ENCODE assay signal across 1 cellular context in the genomic region with DNA sequence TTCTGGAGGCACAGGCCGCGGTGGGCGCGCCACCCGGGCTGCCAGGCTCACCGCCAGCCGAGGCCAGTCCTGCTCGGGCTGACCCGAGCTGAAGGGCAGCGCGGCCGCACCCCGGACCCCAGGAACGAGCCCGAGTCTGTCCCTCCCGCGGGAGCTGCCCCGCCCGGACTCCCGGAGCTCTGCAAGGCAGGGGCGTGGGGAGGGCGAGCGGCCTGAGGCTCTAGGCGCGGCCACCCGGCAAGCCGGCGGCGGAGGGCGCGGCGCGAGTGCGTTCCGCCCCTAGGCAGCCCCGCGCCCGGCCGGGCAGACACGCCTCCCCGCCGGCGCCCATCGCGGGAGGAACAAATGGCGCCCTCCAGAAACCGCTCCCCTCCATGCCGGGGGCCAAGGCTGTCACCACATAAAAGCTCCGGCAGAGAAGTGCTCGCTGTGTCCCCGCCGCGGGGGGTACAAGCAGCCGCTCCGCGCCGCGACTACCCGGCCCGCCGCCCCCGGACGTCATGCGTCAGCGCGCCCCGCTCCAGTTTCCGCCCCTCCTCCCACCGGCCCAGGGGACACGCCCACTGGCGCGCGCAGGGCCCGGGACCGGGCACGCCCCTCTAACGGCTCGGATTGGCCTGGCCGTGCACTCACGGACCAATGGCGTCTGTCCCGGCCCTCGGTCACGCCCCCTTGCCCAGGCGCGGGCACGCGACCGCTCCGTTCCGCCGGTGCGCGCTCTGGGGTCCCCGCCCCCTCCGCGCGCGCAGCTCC.
TF ChIP-seq lines count a peak whose summit lies in the region.

No MANE protein-coding gene starts in this region.

TF ChIP-seq in HepG2, 621 proteins besides CTCF, POLR2A, EP300 and RAD21 (continued from another document and continues in another):
- no peak for TF ChIP-seq ZNF615 (CRISPR knock-in tag; IDR thresholded peaks at IDR 0.05; ENCODE audit: borderline replicate concordance)
- TF ChIP-seq JUND (CRISPR knock-in tag; IDR thresholded peaks at IDR 0.05): no peak
- no peak for TF ChIP-seq CC2D1A (CRISPR knock-in tag; IDR thresholded peaks at IDR 0.05)
- no peak for TF ChIP-seq ZNF44 (CRISPR knock-in tag; IDR thresholded peaks at IDR 0.05)
- TF ChIP-seq KAT7 (CRISPR knock-in tag; IDR thresholded peaks at IDR 0.05; ENCODE audit: borderline replicate concordance): no peak
- no peak for TF ChIP-seq ZNF883 (CRISPR knock-in tag; IDR thresholded peaks at IDR 0.05; ENCODE audit: not compliant biosample characterization)
- TF ChIP-seq HNRNPLL (IDR thresholded peaks at IDR 0.05; ENCODE audit: low read depth, low read length, poor library complexity, severe bottlenecking): peak; percentile 39
- TF ChIP-seq SAFB2 (CRISPR knock-in tag; IDR thresholded peaks at IDR 0.05; ENCODE audit: borderline replicate concordance, low read depth): no peak
- TF ChIP-seq, protein P1, sequence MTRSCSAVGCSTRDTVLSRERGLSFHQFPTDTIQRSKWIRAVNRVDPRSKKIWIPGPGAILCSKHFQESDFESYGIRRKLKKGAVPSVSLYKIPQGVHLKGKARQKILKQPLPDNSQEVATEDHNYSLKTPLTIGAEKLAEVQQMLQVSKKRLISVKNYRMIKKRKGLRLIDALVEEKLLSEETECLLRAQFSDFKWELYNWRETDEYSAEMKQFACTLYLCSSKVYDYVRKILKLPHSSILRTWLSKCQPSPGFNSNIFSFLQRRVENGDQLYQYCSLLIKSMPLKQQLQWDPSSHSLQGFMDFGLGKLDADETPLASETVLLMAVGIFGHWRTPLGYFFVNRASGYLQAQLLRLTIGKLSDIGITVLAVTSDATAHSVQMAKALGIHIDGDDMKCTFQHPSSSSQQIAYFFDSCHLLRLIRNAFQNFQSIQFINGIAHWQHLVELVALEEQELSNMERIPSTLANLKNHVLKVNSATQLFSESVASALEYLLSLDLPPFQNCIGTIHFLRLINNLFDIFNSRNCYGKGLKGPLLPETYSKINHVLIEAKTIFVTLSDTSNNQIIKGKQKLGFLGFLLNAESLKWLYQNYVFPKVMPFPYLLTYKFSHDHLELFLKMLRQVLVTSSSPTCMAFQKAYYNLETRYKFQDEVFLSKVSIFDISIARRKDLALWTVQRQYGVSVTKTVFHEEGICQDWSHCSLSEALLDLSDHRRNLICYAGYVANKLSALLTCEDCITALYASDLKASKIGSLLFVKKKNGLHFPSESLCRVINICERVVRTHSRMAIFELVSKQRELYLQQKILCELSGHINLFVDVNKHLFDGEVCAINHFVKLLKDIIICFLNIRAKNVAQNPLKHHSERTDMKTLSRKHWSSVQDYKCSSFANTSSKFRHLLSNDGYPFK (CRISPR knock-in tag; IDR thresholded peaks at IDR 0.05; ENCODE audit: borderline replicate concordance): no peak
- TF ChIP-seq POLR2G (IDR thresholded peaks at IDR 0.05; ENCODE audit: low read depth, low read length): peak; percentile 68
- no peak for TF ChIP-seq DNMT3B (CRISPR knock-in tag; conservative IDR thresholded peaks at IDR 0.05)
- TF ChIP-seq FIP1L1 (IDR thresholded peaks at IDR 0.05; ENCODE audit: borderline replicate concordance, insufficient read depth, low read depth, low read length): no peak
- no peak for TF ChIP-seq ZFP1 (CRISPR knock-in tag; IDR thresholded peaks at IDR 0.05)
- no peak for TF ChIP-seq KLF13 (CRISPR knock-in tag; IDR thresholded peaks at IDR 0.05)
- TF ChIP-seq ETV5 (CRISPR knock-in tag; IDR thresholded peaks at IDR 0.05; ENCODE audit: borderline replicate concordance): peak; percentile 27; the same call in 1 of the 2 replicates
- peak in 1 of 2 experiments; percentile 35; a peak in 1 of 4 replicates for TF ChIP-seq ATF4 (CRISPR knock-in tag; IDR thresholded peaks at IDR 0.05)
- peak; percentile 39; the same call in 1 of the 2 replicates for TF ChIP-seq ZNF790 (CRISPR knock-in tag; IDR thresholded peaks at IDR 0.05; ENCODE audit: borderline replicate concordance)
- TF ChIP-seq, protein P2, sequence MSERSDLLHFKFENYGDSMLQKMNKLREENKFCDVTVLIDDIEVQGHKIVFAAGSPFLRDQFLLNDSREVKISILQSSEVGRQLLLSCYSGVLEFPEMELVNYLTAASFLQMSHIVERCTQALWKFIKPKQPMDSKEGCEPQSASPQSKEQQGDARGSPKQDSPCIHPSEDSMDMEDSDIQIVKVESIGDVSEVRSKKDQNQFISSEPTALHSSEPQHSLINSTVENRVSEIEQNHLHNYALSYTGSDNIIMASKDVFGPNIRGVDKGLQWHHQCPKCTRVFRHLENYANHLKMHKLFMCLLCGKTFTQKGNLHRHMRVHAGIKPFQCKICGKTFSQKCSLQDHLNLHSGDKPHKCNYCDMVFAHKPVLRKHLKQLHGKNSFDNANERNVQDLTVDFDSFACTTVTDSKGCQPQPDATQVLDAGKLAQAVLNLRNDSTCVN (CRISPR knock-in tag; IDR thresholded peaks at IDR 0.05; ENCODE audit: borderline replicate concordance): no peak
- no peak for TF ChIP-seq MEF2D (CRISPR knock-in tag; IDR thresholded peaks at IDR 0.05)
- no peak for TF ChIP-seq ZBTB21 (CRISPR knock-in tag; IDR thresholded peaks at IDR 0.05)
- TF ChIP-seq RARA (CRISPR knock-in tag; IDR thresholded peaks at IDR 0.05): peak; percentile 18; the same call in 1 of the 2 replicates
- TF ChIP-seq SP140L (CRISPR knock-in tag; IDR thresholded peaks at IDR 0.05; ENCODE audit: borderline replicate concordance): no peak
- TF ChIP-seq ZSCAN31 (CRISPR knock-in tag; IDR thresholded peaks at IDR 0.05; ENCODE audit: low read depth): peak; percentile 39; the same call in 1 of the 2 replicates
- TF ChIP-seq NKX3-1 (CRISPR knock-in tag; IDR thresholded peaks at IDR 0.05): no peak
- no peak for TF ChIP-seq ZFAT (CRISPR knock-in tag; conservative IDR thresholded peaks at IDR 0.05)
- no peak for TF ChIP-seq REPIN1 (CRISPR knock-in tag; IDR thresholded peaks at IDR 0.05; ENCODE audit: borderline replicate concordance, low read depth)
- TF ChIP-seq DZIP1 (CRISPR knock-in tag; IDR thresholded peaks at IDR 0.05): no peak
- no peak for TF ChIP-seq ZFP41 (CRISPR knock-in tag; IDR thresholded peaks at IDR 0.05; ENCODE audit: borderline replicate concordance)
- no peak for TF ChIP-seq MBNL3 (CRISPR knock-in tag; conservative IDR thresholded peaks at IDR 0.05)
- TF ChIP-seq FOXC1 (CRISPR knock-in tag; IDR thresholded peaks at IDR 0.05; ENCODE audit: borderline replicate concordance): no peak
- TF ChIP-seq, protein P3, sequence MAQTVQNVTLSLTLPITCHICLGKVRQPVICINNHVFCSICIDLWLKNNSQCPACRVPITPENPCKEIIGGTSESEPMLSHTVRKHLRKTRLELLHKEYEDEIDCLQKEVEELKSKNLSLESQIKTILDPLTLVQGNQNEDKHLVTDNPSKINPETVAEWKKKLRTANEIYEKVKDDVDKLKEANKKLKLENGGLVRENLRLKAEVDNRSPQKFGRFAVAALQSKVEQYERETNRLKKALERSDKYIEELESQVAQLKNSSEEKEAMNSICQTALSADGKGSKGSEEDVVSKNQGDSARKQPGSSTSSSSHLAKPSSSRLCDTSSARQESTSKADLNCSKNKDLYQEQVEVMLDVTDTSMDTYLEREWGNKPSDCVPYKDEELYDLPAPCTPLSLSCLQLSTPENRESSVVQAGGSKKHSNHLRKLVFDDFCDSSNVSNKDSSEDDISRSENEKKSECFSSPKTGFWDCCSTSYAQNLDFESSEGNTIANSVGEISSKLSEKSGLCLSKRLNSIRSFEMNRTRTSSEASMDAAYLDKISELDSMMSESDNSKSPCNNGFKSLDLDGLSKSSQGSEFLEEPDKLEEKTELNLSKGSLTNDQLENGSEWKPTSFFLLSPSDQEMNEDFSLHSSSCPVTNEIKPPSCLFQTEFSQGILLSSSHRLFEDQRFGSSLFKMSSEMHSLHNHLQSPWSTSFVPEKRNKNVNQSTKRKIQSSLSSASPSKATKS (CRISPR knock-in tag; IDR thresholded peaks at IDR 0.05): no peak
- TF ChIP-seq, protein P4, sequence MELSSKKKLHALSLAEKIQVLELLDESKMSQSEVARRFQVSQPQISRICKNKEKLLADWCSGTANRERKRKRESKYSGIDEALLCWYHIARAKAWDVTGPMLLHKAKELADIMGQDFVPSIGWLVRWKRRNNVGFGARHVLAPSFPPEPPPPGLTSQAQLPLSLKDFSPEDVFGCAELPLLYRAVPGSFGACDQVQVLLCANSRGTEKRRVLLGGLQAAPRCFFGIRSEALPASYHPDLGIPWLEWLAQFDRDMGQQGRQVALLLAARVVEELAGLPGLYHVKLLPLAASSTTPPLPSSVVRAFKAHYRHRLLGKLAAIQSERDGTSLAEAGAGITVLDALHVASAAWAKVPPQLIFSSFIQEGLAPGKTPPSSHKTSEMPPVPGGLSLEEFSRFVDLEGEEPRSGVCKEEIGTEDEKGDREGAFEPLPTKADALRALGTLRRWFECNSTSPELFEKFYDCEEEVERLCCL (CRISPR knock-in tag; IDR thresholded peaks at IDR 0.05; ENCODE audit: borderline replicate concordance): no peak
- no peak for TF ChIP-seq HNRNPUL1 (IDR thresholded peaks at IDR 0.05; ENCODE audit: low read depth, low read length)
- 0 out of 2 replicates have a peak, but pooled peaks have one; percentile 29 for TF ChIP-seq ZNF724P (CRISPR knock-in tag; IDR thresholded peaks at IDR 0.05; ENCODE audit: borderline replicate concordance)
- TF ChIP-seq IRF9 (CRISPR knock-in tag; IDR thresholded peaks at IDR 0.05; ENCODE audit: borderline replicate concordance): peak; percentile 63; the same call in 1 of the 2 replicates
- peak; percentile 75; the same call in 1 of the 3 replicates for TF ChIP-seq MXI1 (IDR thresholded peaks at IDR 0.05; ENCODE audit: borderline replicate concordance, low read depth, low read length)
- no peak for TF ChIP-seq NBN (conservative IDR thresholded peaks at IDR 0.05)
